8 cellular contexts compared by ENCODE assay signal in genomic region chr19:54463531-54464043, GRCh38. TPM values are rescaled to one million over a fixed set of nuclear protein-coding genes. Genes with fewer than 3 reads are reported as not detected.
A peak's percentile ranks its signal among the peaks of the same experiment; 100 is the strongest.
DNase-seq lines count a peak whose midpoint lies in the region; ATAC-seq, FAIRE-seq and TF ChIP-seq lines count a peak whose summit lies in the region.

LENG9 (minus strand) TSS chr19:54463778; CDS start chr19:54463526, 252 bp downstream.

- no peak within 1 kb of the TSS for H2AFZ ChIP-seq in smooth muscle cell (ENCODE audit: low read depth)

- peaks cover 45% of the 10 kb centered on the region for H4K20me1 ChIP-seq in smooth muscle cell (ENCODE audit: low read depth)

- DNase-seq in NCI-H2171 (lab: John Stamatoyannopoulos, UW) (peak; percentile 94), WTC11 (ENCODE audit: low spot score) (peak; percentile 99), bronchial epithelial cell (ENCODE audit: low read depth) (peak; percentile 97), iPS-NIHi7 (ENCODE audit: extremely low spot score) (peak; percentile 87), smooth muscle cell (lab: John Stamatoyannopoulos, UW; ENCODE audit: unreplicated experiment) (peak; percentile 96)

- H3K27me3 ChIP-seq in bronchial epithelial cell (ENCODE audit: control insufficient read depth, insufficient read depth, low read length) (no peaks in the 10 kb centered on the region), smooth muscle cell (ENCODE audit: low read depth) (no peaks in the 10 kb centered on the region)

- H3F3A ChIP-seq in smooth muscle cell (ENCODE audit: low read depth): peaks cover 28% of the 10 kb centered on the region

- H3K9me3 Mint-ChIP-seq in WTC11: no peaks in the 10 kb centered on the region

- WGBS in smooth muscle cell (ENCODE audit: low lambda C conversion rate): 1% methylated on average over 38 of the region's 41 CpGs

- CTCF ChIA-PET in WTC11 (lab: Charles Lee): interaction anchor here (0.6 to 2.6 kb wide), 9 partner anchors 15 to 1190 kb away, joined by 3 to 27 read pairs (median 4); partner anchors contain the start of genes LENG8 and TTYH1

- H3K27ac ChIP-seq in 22Rv1 (peak within 1 kb of the TSS; percentile 99), smooth muscle cell (ENCODE audit: low read depth) (peak within 1 kb of the TSS; percentile 90)

- H3K36me3 Mint-ChIP-seq in WTC11: peaks cover 16% of the 10 kb centered on the region

- ATAC-seq in GM18861 (IDR thresholded peaks at IDR 0.05; ENCODE audit: unreplicated experiment) (peak; percentile 39), HG03066 (IDR thresholded peaks at IDR 0.05; ENCODE audit: low read depth, unreplicated experiment) (peak; percentile 53), WTC11 (peak; percentile 59)

- FAIRE-seq in bronchial epithelial cell (lab: Jason Lieb, UNC): no peak

- H3K4me3 ChIP-seq in bronchial epithelial cell (ENCODE audit: low read depth, low read length) (peak within 1 kb of the TSS; percentile 82), smooth muscle cell (peak within 1 kb of the TSS; percentile 54)

- peaks cover 9% of the 10 kb centered on the region for H3K36me3 ChIP-seq in bronchial epithelial cell (ENCODE audit: control insufficient read depth, insufficient read depth, low read length)
- no peaks in the 10 kb centered on the region for H3K36me3 ChIP-seq in smooth muscle cell (ENCODE audit: low read depth)

- POLR2A ChIA-PET in WTC11 (lab: Charles Lee): interaction anchor here (0.6 to 1.0 kb wide), 6 partner anchors 10 to 841 kb away, joined by 3 to 13 read pairs (median 5); partner anchors contain the start of genes CDC42EP5 and LENG8

- peaks cover 25% of the 10 kb centered on the region for H3K27me3 Mint-ChIP-seq in WTC11 (ENCODE audit: low read depth)

- H3K4me1 Mint-ChIP-seq in WTC11: peaks cover 7% of the 10 kb centered on the region

- H3K4me2 ChIP-seq in smooth muscle cell: peak within 1 kb of the TSS; percentile 98

- H3K4me1 ChIP-seq in smooth muscle cell (ENCODE audit: low read depth): no peaks in the 10 kb centered on the region

- peaks cover 10% of the 10 kb centered on the region for H3K79me2 ChIP-seq in smooth muscle cell (ENCODE audit: low read depth)

- peak within 1 kb of the TSS; percentile 99 for H3K27ac Mint-ChIP-seq in WTC11

- no peaks in the 10 kb centered on the region for H3K9me3 ChIP-seq in smooth muscle cell (replicated peaks; ENCODE audit: low read depth)

- no peak for TF ChIP-seq CTCF in 22Rv1 (IDR thresholded peaks at IDR 0.05)
- TF ChIP-seq CTCF in WTC11 (IDR thresholded peaks at IDR 0.05): no peak
- TF ChIP-seq CTCF in bronchial epithelial cell (IDR thresholded peaks at IDR 0.05; ENCODE audit: insufficient read depth, low read length, severe bottlenecking): no peak
- TF ChIP-seq CTCF in smooth muscle cell (IDR thresholded peaks at IDR 0.05; ENCODE audit: borderline replicate concordance, insufficient read depth, poor library complexity, severe bottlenecking): no peak

- peak within 1 kb of the TSS; percentile 79 for H3K9ac ChIP-seq in smooth muscle cell (ENCODE audit: low read depth)

- H3K4me3 Mint-ChIP-seq in WTC11: peak within 1 kb of the TSS; percentile 78

TF ChIP-seq in WTC11, 78 proteins besides CTCF, POLR2A, EP300 and RAD21:
- no peak for TF ChIP-seq FOXJ3 (CRISPR knock-in tag; IDR thresholded peaks at IDR 0.05; ENCODE audit: borderline replicate concordance)
- TF ChIP-seq CREB1 (CRISPR knock-in tag; IDR thresholded peaks at IDR 0.05): no peak
- TF ChIP-seq E2F5 (CRISPR knock-in tag; IDR thresholded peaks at IDR 0.05): no peak
- TF ChIP-seq, protein P1, sequence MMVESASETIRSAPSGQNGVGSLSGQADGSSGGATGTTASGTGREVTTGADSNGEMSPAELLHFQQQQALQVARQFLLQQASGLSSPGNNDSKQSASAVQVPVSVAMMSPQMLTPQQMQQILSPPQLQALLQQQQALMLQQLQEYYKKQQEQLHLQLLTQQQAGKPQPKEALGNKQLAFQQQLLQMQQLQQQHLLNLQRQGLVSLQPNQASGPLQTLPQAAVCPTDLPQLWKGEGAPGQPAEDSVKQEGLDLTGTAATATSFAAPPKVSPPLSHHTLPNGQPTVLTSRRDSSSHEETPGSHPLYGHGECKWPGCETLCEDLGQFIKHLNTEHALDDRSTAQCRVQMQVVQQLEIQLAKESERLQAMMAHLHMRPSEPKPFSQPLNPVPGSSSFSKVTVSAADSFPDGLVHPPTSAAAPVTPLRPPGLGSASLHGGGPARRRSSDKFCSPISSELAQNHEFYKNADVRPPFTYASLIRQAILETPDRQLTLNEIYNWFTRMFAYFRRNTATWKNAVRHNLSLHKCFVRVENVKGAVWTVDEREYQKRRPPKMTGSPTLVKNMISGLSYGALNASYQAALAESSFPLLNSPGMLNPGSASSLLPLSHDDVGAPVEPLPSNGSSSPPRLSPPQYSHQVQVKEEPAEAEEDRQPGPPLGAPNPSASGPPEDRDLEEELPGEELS (CRISPR knock-in tag; IDR thresholded peaks at IDR 0.05): peak; percentile 73; the same call in 1 of the 2 replicates
- 0 out of 2 replicates have a peak, but pooled peaks have one; percentile 10 for TF ChIP-seq ZNF232 (CRISPR knock-in tag; IDR thresholded peaks at IDR 0.05)
- TF ChIP-seq KAT7 (CRISPR knock-in tag; IDR thresholded peaks at IDR 0.05; ENCODE audit: borderline replicate concordance): no peak
- no peak for TF ChIP-seq JAZF1 (CRISPR knock-in tag; IDR thresholded peaks at IDR 0.05)
- TF ChIP-seq, protein P2, sequence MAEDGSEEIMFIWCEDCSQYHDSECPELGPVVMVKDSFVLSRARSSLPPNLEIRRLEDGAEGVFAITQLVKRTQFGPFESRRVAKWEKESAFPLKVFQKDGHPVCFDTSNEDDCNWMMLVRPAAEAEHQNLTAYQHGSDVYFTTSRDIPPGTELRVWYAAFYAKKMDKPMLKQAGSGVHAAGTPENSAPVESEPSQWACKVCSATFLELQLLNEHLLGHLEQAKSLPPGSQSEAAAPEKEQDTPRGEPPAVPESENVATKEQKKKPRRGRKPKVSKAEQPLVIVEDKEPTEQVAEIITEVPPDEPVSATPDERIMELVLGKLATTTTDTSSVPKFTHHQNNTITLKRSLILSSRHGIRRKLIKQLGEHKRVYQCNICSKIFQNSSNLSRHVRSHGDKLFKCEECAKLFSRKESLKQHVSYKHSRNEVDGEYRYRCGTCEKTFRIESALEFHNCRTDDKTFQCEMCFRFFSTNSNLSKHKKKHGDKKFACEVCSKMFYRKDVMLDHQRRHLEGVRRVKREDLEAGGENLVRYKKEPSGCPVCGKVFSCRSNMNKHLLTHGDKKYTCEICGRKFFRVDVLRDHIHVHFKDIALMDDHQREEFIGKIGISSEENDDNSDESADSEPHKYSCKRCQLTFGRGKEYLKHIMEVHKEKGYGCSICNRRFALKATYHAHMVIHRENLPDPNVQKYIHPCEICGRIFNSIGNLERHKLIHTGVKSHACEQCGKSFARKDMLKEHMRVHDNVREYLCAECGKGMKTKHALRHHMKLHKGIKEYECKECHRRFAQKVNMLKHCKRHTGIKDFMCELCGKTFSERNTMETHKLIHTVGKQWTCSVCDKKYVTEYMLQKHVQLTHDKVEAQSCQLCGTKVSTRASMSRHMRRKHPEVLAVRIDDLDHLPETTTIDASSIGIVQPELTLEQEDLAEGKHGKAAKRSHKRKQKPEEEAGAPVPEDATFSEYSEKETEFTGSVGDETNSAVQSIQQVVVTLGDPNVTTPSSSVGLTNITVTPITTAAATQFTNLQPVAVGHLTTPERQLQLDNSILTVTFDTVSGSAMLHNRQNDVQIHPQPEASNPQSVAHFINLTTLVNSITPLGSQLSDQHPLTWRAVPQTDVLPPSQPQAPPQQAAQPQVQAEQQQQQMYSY (CRISPR knock-in tag; IDR thresholded peaks at IDR 0.05): no peak
- TF ChIP-seq TEAD1 (CRISPR knock-in tag; IDR thresholded peaks at IDR 0.05): no peak
- TF ChIP-seq MAX (CRISPR knock-in tag; IDR thresholded peaks at IDR 0.05): no peak
- TF ChIP-seq, protein P3, sequence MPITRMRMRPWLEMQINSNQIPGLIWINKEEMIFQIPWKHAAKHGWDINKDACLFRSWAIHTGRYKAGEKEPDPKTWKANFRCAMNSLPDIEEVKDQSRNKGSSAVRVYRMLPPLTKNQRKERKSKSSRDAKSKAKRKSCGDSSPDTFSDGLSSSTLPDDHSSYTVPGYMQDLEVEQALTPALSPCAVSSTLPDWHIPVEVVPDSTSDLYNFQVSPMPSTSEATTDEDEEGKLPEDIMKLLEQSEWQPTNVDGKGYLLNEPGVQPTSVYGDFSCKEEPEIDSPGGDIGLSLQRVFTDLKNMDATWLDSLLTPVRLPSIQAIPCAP (CRISPR knock-in tag; IDR thresholded peaks at IDR 0.05): peak; percentile 48; the same call in 1 of the 2 replicates
- TF ChIP-seq ELF4 (CRISPR knock-in tag; IDR thresholded peaks at IDR 0.05; ENCODE audit: low read depth): 0 out of 2 replicates have a peak, but pooled peaks have one; percentile 7

RNA-seq across cellular contexts. Expression of gene LENG9, which starts in this region (rescaled TPM):
- total RNA-seq in WTC11 (2021) (6.1 to 7.5 TPM (median 6.9 TPM) in 3 replicates), bronchial epithelial cell (6.5 and 15.0 TPM in 2 replicates), smooth muscle cell (1.7 and 4.1 TPM in 2 replicates)
- 0.57 and 1.3 TPM in 2 replicates for polyA plus RNA-seq in smooth muscle cell

Comparison
In these comparisons a context has a peak if more than half of its experiments do, and no peak if none do; other contexts are left out.
1. Peak in every context shown above with its lines: DNase-seq, ATAC-seq, H3K4me3 ChIP-seq and H3K27ac ChIP-seq.